Comparison of ENCODE assay signal across 8 cellular contexts in the genomic region with DNA sequence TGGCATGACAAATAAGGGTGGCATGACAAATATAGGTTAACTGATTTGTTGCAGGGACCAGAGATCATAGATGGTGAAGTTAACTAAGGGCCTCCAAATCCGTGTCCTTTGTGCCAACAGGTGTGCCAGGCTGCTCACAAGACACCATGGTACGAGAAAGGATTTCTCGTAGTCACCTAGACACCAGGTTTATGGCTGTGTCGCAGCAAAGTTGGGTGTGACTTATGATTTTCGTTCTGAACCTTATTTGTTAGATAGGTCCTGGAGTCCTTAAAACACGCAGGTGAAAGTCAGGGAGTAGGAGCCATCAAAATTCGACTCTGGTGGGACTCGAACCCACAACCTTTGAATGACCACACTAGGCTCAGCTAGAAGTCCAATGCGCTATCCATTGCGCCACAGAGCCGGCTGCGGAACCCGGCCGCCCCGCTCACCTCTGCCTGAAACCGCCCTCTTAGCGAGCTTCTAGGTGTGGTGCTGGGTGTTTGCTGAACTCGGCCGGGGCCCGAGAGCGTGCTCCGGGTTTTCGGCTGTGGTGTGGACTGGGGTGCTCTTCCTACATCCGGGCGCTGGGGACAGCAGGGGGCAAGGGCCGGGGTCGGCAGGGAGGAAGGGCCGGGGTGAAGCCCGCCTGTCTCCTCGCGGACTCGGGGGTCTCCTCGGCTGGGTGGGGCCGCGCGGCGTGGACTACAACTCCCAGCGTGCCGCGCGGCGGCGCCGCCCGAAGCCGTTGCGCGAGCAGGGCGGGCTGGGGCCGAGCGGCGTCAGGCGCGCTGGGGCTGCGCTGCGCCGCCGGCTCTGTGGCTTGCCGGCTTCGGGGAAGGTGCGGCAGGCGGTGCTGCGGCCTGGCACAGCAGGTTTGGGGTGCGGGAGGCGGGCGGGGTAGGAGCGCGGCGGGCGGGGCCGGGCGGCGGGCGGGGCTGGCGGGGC. TPM values are rescaled to one million over a fixed set of nuclear protein-coding genes. Genes with fewer than 3 reads are reported as not detected.
DNase-seq lines count a peak whose midpoint lies in the region; ATAC-seq, FAIRE-seq and TF ChIP-seq lines count a peak whose summit lies in the region.

A gene (plus strand): TSS at position 767 of the 930 bp plus-strand sequence. CDS start 2,606 bp downstream, outside the sequence.

- peak within 1 kb of the TSS; percentile 75 for H3K4me2 ChIP-seq in keratinocyte (ENCODE audit: control insufficient read depth, extremely low read depth, insufficient read depth, low read depth, low read length)

- H3K9me3 Mint-ChIP-seq in central memory CD8-positive, alpha-beta T cell, result no peaks in the 10 kb centered on the region

- H3K4me3 ChIP-seq in keratinocyte (ENCODE audit: control insufficient read depth in 2 of 3, extremely low read depth in 1 of 3, insufficient read depth in 2 of 3, low read depth in 1 of 3, low read length in 3 of 3), result peak within 1 kb of the TSS; percentile 89 to 95 (median 90)

- no peaks in the 10 kb centered on the region for H3K9me3 ChIP-seq in keratinocyte (ENCODE audit: control insufficient read depth, low read depth, low read length)

- H3K9ac ChIP-seq in keratinocyte (ENCODE audit: control insufficient read depth, extremely low read depth, insufficient read depth, low read length), result peak within 1 kb of the TSS; percentile 87

- peaks cover 7% of the 10 kb centered on the region for H3K4me1 Mint-ChIP-seq in central memory CD8-positive, alpha-beta T cell

- dilution Hi-C loops in keratinocyte (cut with MboI; ENCODE audit: extremely low pct_ligation_motif_present, low sequenced_read_pairs), result no loop called here

- DNase-seq in NCI-H2107 (lab: John Stamatoyannopoulos, UW) (peak; percentile 49), NCI-H2107 treated with DMSO at 0.1 percent for 48 hours (lab: John Stamatoyannopoulos, UW; ENCODE audit: unreplicated experiment) (no peak), NCI-H2227 (lab: John Stamatoyannopoulos, UW; ENCODE audit: unreplicated experiment) (peak; percentile 88), keratinocyte (ENCODE audit: low read depth, low spot score) (peak; percentile 90)
- DNase-seq in central memory CD8-positive, alpha-beta T cell (ENCODE audit: low spot score in 2 of 2), result peak; percentile 54 to 69
- DNase-seq in stimulated activated CD4-positive, alpha-beta T cell treated with anti-CD3 and anti-CD28 coated beads, Interleukin-15, amount 100 ng/mL, for 1 hour (ENCODE audit: low read depth in 1 of 2, low spot score in 1 of 2), result peak; percentile 66 to 73

- no peaks in the 10 kb centered on the region for H3K27me3 ChIP-seq in keratinocyte (ENCODE audit: control insufficient read depth, extremely low read depth, insufficient read depth, low read length)

- no peak for FAIRE-seq in keratinocyte (lab: Jason Lieb, UNC)

- H3K4me3 Mint-ChIP-seq in central memory CD8-positive, alpha-beta T cell, result peak within 1 kb of the TSS; percentile 90

- H3K36me3 ChIP-seq in keratinocyte (ENCODE audit: control insufficient read depth in 2 of 2, extremely low read depth in 1 of 2, insufficient read depth in 2 of 2, low read length in 2 of 2), result peaks cover 19 to 20% of the 10 kb centered on the region in 2 experiments

- peaks cover 7% of the 10 kb centered on the region for H3K79me2 ChIP-seq in keratinocyte (ENCODE audit: control insufficient read depth, insufficient read depth, low read length)

- no peaks in the 10 kb centered on the region for H3K4me1 ChIP-seq in keratinocyte (ENCODE audit: control insufficient read depth, extremely low read depth, insufficient read depth, low read length)

- peaks cover 10% of the 10 kb centered on the region for H3K36me3 Mint-ChIP-seq in central memory CD8-positive, alpha-beta T cell (ENCODE audit: insufficient read depth)

- H2AFZ ChIP-seq in keratinocyte (ENCODE audit: control insufficient read depth, low read length), result peak within 1 kb of the TSS; percentile 84

- no peak for TF ChIP-seq CTCF in keratinocyte (optimal IDR thresholded peaks at IDR 0.05 in 1 of 3, IDR thresholded peaks at IDR 0.05 in 1 of 3, conservative IDR thresholded peaks at IDR 0.05 in 1 of 3; ENCODE audit: extremely low read depth in 1 of 3, insufficient read depth in 2 of 3, low read length in 3 of 3)

- H3K27ac ChIP-seq in keratinocyte (ENCODE audit: control insufficient read depth, insufficient read depth, low read length), result peak within 1 kb of the TSS; percentile 74

- H3K9me1 ChIP-seq in keratinocyte (ENCODE audit: control insufficient read depth, extremely low read depth, insufficient read depth, low read length), result no peaks in the 10 kb centered on the region

- ATAC-seq in HG02981 (IDR thresholded peaks at IDR 0.05; ENCODE audit: unreplicated experiment), result peak; percentile 65
- peak; percentile 94 for ATAC-seq in activated CD4-positive, CD25-positive, alpha-beta regulatory T cell treated with anti-CD3 and anti-CD28 coated beads, Interleukin-2, amount 50 U/mL, for 24 hours
- peak; percentile 93 for ATAC-seq in central memory CD8-positive, alpha-beta T cell (replicated peaks; ENCODE audit: extremely low read depth, poor library complexity, severe bottlenecking)

- no peaks in the 10 kb centered on the region for H3K27me3 Mint-ChIP-seq in central memory CD8-positive, alpha-beta T cell

- H3K27ac Mint-ChIP-seq in central memory CD8-positive, alpha-beta T cell (ENCODE audit: low read depth), result peak within 1 kb of the TSS; percentile 81

- peaks cover 2% of the 10 kb centered on the region for H4K20me1 ChIP-seq in keratinocyte (ENCODE audit: control insufficient read depth, extremely low read depth, insufficient read depth, low read length)

RNA-seq across cellular contexts. Expression of the gene that starts here (rescaled TPM):
- 17.3 to 30.2 TPM (median 21.4 TPM) in 3 replicates for polyA plus RNA-seq in keratinocyte
- 13.3 TPM for polyA plus RNA-seq in keratinocyte (2011; ENCODE audit: low read depth)
- 13.4 and 25.3 TPM in 2 replicates for polyA plus RNA-seq in keratinocyte (2011; cell fraction: cytosol; rRNA removed)
- 44.0 and 48.8 TPM in 2 replicates for polyA plus RNA-seq in keratinocyte (2011; cell fraction: nucleus; rRNA removed)
- polyA plus RNA-seq in keratinocyte (2012; ENCODE audit: low replicate concordance), result 34.4 and 36.0 TPM in 2 replicates
- 31.8 to 73.8 TPM (median 32.6 TPM) in 3 replicates for polyA minus RNA-seq in keratinocyte
- polyA minus RNA-seq in keratinocyte (2011; cell fraction: cytosol; rRNA and poly(A)+ RNA removed), result 48.5 TPM
- polyA minus RNA-seq in keratinocyte (2011; cell fraction: nucleus; rRNA and poly(A)+ RNA removed), result 54.5 and 59.6 TPM in 2 replicates
